Comparison of ENCODE assay signal across 19 cellular contexts in the genomic region with DNA sequence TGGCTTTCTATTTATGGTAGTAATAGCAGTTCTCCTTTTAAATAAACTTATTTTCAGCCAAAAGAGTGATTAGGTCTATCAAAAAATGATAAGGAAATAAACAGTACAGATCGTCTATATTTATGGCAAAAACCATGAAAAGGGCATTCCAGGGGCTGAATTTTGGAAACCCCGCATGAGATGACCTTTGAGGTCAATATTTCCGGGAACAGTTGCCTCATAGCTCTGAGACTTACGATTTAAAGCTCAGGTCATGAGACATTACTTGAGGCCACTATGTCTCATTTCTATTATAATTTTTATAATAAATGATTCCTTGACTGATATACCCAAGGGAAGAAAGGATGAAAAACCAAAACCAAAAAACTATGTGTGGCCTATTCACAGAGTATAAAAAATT.
DNase-seq lines count a peak whose midpoint lies in the region; ATAC-seq lines count a peak whose summit lies in the region.
"Had no signal": no experiment of that assay in that cellular context is flagged by ENCODE, and none has a peak within 500 bp of the region (broad histone marks: within the 10 kb centered on the region; RNA-seq: fewer than 3 reads in every experiment).

No MANE protein-coding gene starts in this region.

- H3K9ac ChIP-seq in muscle layer of colon (ENCODE audit: low read length) = no peak overlapping the region
- H3K9ac ChIP-seq in subcutaneous abdominal adipose tissue (ENCODE audit: low read length in 5 of 5) = no peak overlapping the region
- H3K9ac ChIP-seq: GM23248 had no signal

- DNase-seq in activated naive CD8-positive, alpha-beta T cell treated with anti-CD3 and anti-CD28 coated beads for 36 hours = no peak
- no peak for DNase-seq in activated T-helper 2 cell treated with anti-CD3 and anti-CD28 coated beads, Interferon-gamma antibody, Interleukin-2, Interleukin-4, amounts not matched to agents 10 μg/mL and 5 μg/mL and 100 μg/mL, durations not matched to agents 14 hours and 24 hours and 36 hours (ENCODE audit: low spot score)
- DNase-seq in amniotic stem cell (lab: John Stamatoyannopoulos, UW) = no peak
- DNase-seq in effector CD4-positive, alpha-beta T cell = no peak
- DNase-seq: BE2C; DMS79 treated with DMSO at 0.1 percent for 48 hours; GM23248; NCI-H1105 treated with DMSO at 0.1 percent for 48 hours; NCI-H187 treated with DMSO at 0.1 percent for 48 hours; NCI-H69; NK-92 treated with Interleukin-12 subunit alpha and Interleukin-12 subunit beta, amount 100 ng/mL, for 24 hours; RPMI8226 had no signal

- H3K9me3 ChIP-seq in muscle layer of colon (ENCODE audit: low read length) (peaks cover 4% of the 10 kb centered on the region), subcutaneous abdominal adipose tissue (ENCODE audit: control insufficient read depth in 5 of 5, low read length in 5 of 5) (peaks cover 0 to 10% (median 9%) of the 10 kb centered on the region in 5 donors)
- H3K9me3 ChIP-seq: BE2C had no signal

- peaks cover 12% of the 10 kb centered on the region for H3K9me3 Mint-ChIP-seq in activated naive CD8-positive, alpha-beta T cell (ENCODE audit: low read depth)
- peaks cover 15% of the 10 kb centered on the region for H3K9me3 Mint-ChIP-seq in activated naive CD8-positive, alpha-beta T cell treated with anti-CD3 and anti-CD28 coated beads for 36 hours
- H3K9me3 Mint-ChIP-seq in activated T-helper 2 cell treated with anti-CD3 and anti-CD28 coated beads, Interferon-gamma antibody, Interleukin-2, Interleukin-4, amounts not matched to agents 10 μg/mL and 5 μg/mL and 100 μg/mL, durations not matched to agents 14 hours and 24 hours and 36 hours = peaks cover 20% of the 10 kb centered on the region

- H3K36me3 ChIP-seq in muscle layer of colon (ENCODE audit: insufficient read depth, low read length) (no peaks in the 10 kb centered on the region), subcutaneous abdominal adipose tissue (ENCODE audit: control insufficient read depth in 5 of 5, insufficient read depth in 5 of 5, low read length in 5 of 5) (no peaks in the 10 kb centered on the region)
- H3K36me3 ChIP-seq: BE2C had no signal

- peaks cover 3% of the 10 kb centered on the region for H3K4me1 Mint-ChIP-seq in activated naive CD8-positive, alpha-beta T cell (ENCODE audit: low read depth)
- peaks cover 16% of the 10 kb centered on the region for H3K4me1 Mint-ChIP-seq in activated naive CD8-positive, alpha-beta T cell treated with anti-CD3 and anti-CD28 coated beads for 36 hours
- peaks cover 16% of the 10 kb centered on the region for H3K4me1 Mint-ChIP-seq in activated T-helper 2 cell treated with anti-CD3 and anti-CD28 coated beads, Interferon-gamma antibody, Interleukin-2, Interleukin-4, amounts not matched to agents 10 μg/mL and 5 μg/mL and 100 μg/mL, durations not matched to agents 14 hours and 24 hours and 36 hours (ENCODE audit: low read depth)

- H3K27me3 Mint-ChIP-seq in activated naive CD8-positive, alpha-beta T cell = no peaks in the 10 kb centered on the region
- no peaks in the 10 kb centered on the region for H3K27me3 Mint-ChIP-seq in activated naive CD8-positive, alpha-beta T cell treated with anti-CD3 and anti-CD28 coated beads for 36 hours
- H3K27me3 Mint-ChIP-seq in activated T-helper 2 cell treated with anti-CD3 and anti-CD28 coated beads, Interferon-gamma antibody, Interleukin-2, Interleukin-4, amounts not matched to agents 10 μg/mL and 5 μg/mL and 100 μg/mL, durations not matched to agents 14 hours and 24 hours and 36 hours (ENCODE audit: low read depth) = no peaks in the 10 kb centered on the region

- peaks cover 22% of the 10 kb centered on the region for H3K4me1 ChIP-seq in muscle layer of colon (ENCODE audit: insufficient read depth, low read length)
- peaks cover 0 to 12% (median 10%) of the 10 kb centered on the region in 5 donors for H3K4me1 ChIP-seq in subcutaneous abdominal adipose tissue (ENCODE audit: control insufficient read depth in 5 of 5, insufficient read depth in 5 of 5, low read length in 5 of 5)
- H3K4me1 ChIP-seq: BE2C had no signal

- peak overlapping the region; percentile 54 for H3K27ac Mint-ChIP-seq in activated naive CD8-positive, alpha-beta T cell
- no peak overlapping the region for H3K27ac Mint-ChIP-seq in activated naive CD8-positive, alpha-beta T cell treated with anti-CD3 and anti-CD28 coated beads for 36 hours
- H3K27ac Mint-ChIP-seq in activated T-helper 2 cell treated with anti-CD3 and anti-CD28 coated beads, Interferon-gamma antibody, Interleukin-2, Interleukin-4, amounts not matched to agents 10 μg/mL and 5 μg/mL and 100 μg/mL, durations not matched to agents 14 hours and 24 hours and 36 hours = peak overlapping the region; percentile 64

- no peak overlapping the region for H3K4me3 Mint-ChIP-seq in activated naive CD8-positive, alpha-beta T cell
- no peak overlapping the region for H3K4me3 Mint-ChIP-seq in activated naive CD8-positive, alpha-beta T cell treated with anti-CD3 and anti-CD28 coated beads for 36 hours
- no peak overlapping the region for H3K4me3 Mint-ChIP-seq in activated T-helper 2 cell treated with anti-CD3 and anti-CD28 coated beads, Interferon-gamma antibody, Interleukin-2, Interleukin-4, amounts not matched to agents 10 μg/mL and 5 μg/mL and 100 μg/mL, durations not matched to agents 14 hours and 24 hours and 36 hours (ENCODE audit: low read depth)

- H3K36me3 Mint-ChIP-seq in activated naive CD8-positive, alpha-beta T cell = peaks cover 9% of the 10 kb centered on the region
- peaks cover 15% of the 10 kb centered on the region for H3K36me3 Mint-ChIP-seq in activated naive CD8-positive, alpha-beta T cell treated with anti-CD3 and anti-CD28 coated beads for 36 hours
- H3K36me3 Mint-ChIP-seq in activated T-helper 2 cell treated with anti-CD3 and anti-CD28 coated beads, Interferon-gamma antibody, Interleukin-2, Interleukin-4, amounts not matched to agents 10 μg/mL and 5 μg/mL and 100 μg/mL, durations not matched to agents 14 hours and 24 hours and 36 hours (ENCODE audit: low read depth) = peaks cover 17% of the 10 kb centered on the region

- intact Hi-C loops in activated T-helper 2 cell treated with anti-CD3 and anti-CD28 coated beads, Interferon-gamma antibody, Interleukin-2, Interleukin-4, amounts not matched to agents 10 μg/mL and 5 μg/mL and 100 μg/mL, durations not matched to agents 14 hours and 24 hours and 36 hours (cut with micrococcal nuclease) = loop anchor here (2.0 kb wide), 2 partner anchors 29 to 103 kb away; no protein-coding TSS in a partner anchor

- H3K4me3 ChIP-seq in muscle layer of colon (ENCODE audit: low read depth in 1 of 2, low read length in 2 of 2) (no peak overlapping the region), subcutaneous abdominal adipose tissue (ENCODE audit: low read depth in 1 of 5, low read length in 5 of 5) (no peak overlapping the region)
- H3K4me3 ChIP-seq: GM12878, GM23248 had no signal

- H3K27me3 ChIP-seq in muscle layer of colon (ENCODE audit: control insufficient read depth in 1 of 2, insufficient read depth in 2 of 2, low read length in 2 of 2) (no peaks in the 10 kb centered on the region), subcutaneous abdominal adipose tissue (ENCODE audit: control insufficient read depth in 5 of 5, insufficient read depth in 4 of 5, low read length in 5 of 5) (no peaks in the 10 kb centered on the region)
- H3K27me3 ChIP-seq: BE2C had no signal

- ATAC-seq in esophagus mucosa = no peak
- ATAC-seq: GM12878, HCT116 had no signal

- peak overlapping the region; percentile 70 for H3K27ac ChIP-seq in muscle layer of colon (ENCODE audit: low read depth, low read length)
- peak overlapping the region; percentile 29 for H3K27ac ChIP-seq in subcutaneous abdominal adipose tissue (ENCODE audit: low read depth, low read length)
- H3K27ac ChIP-seq: 22Rv1, GM23248 had no signal
